In genomic region chr22:42644422-42645340, GRCh38 we compare ENCODE assay signal across 8 cellular contexts. TPM values are rescaled to one million over a fixed set of nuclear protein-coding genes. Genes with fewer than 3 reads are reported as not detected.
DNase-seq lines count a peak whose midpoint lies in the region; ATAC-seq and TF ChIP-seq lines count a peak whose summit lies in the region.

No MANE protein-coding gene starts in this region.

- H3K36me3 Mint-ChIP-seq in CD8-positive, alpha-beta memory T cell, result peaks cover 0 to 9% (median 0%) of the 10 kb centered on the region in 3 donors
- H3K36me3 Mint-ChIP-seq in activated B cell treated with CpG ODN at 0.5 μM for 24 hours (ENCODE audit: low read depth), result peaks cover 2% of the 10 kb centered on the region
- no peaks in the 10 kb centered on the region for H3K36me3 Mint-ChIP-seq in glutamatergic neuron (ENCODE audit: unreplicated experiment)

- intact Hi-C loops in activated B cell treated with CpG ODN at 0.5 μM for 24 hours (cut with micrococcal nuclease), result no loop called here
- intact Hi-C loops in sciatic nerve (cut with DNase I), result no loop called here

- no peaks in the 10 kb centered on the region for H3K9me3 ChIP-seq in CD8-positive, alpha-beta memory T cell (ENCODE audit: low read length)

- H3K9me3 Mint-ChIP-seq in CD8-positive, alpha-beta memory T cell, result peaks cover 0 to 2% (median 0%) of the 10 kb centered on the region in 5 donors
- no peaks in the 10 kb centered on the region for H3K9me3 Mint-ChIP-seq in activated B cell treated with CpG ODN at 0.5 μM for 24 hours
- H3K9me3 Mint-ChIP-seq in glutamatergic neuron (ENCODE audit: unreplicated experiment), result peaks cover 5% of the 10 kb centered on the region

- CTCF ChIA-PET in CD8-positive, alpha-beta memory T cell (lab: Charles Lee), result interaction anchor here (1.3 kb wide), 2 partner anchors 10 to 22 kb away, joined by 3 to 5 read pairs; no protein-coding TSS in a partner anchor
- CTCF ChIA-PET in activated B cell treated with CpG ODN at 0.5 μM for 24 hours (lab: Charles Lee), result interaction anchor here (0.9 to 1.0 kb wide), 2 partner anchors 22 to 23 kb away, joined by 3 read pairs; no protein-coding TSS in a partner anchor

- no peak overlapping the region for H3K4me3 ChIP-seq in CD8-positive, alpha-beta memory T cell (ENCODE audit: low read length)

- H3K4me1 ChIP-seq in CD8-positive, alpha-beta memory T cell (ENCODE audit: insufficient read depth, low read length), result peaks cover 37% of the 10 kb centered on the region

- peaks cover 18 to 64% (median 28%) of the 10 kb centered on the region in 3 donors for H3K4me1 Mint-ChIP-seq in CD8-positive, alpha-beta memory T cell
- H3K4me1 Mint-ChIP-seq in activated B cell treated with CpG ODN at 0.5 μM for 24 hours (peaks cover 74% of the 10 kb centered on the region), glutamatergic neuron (ENCODE audit: low read depth, unreplicated experiment) (peaks cover 11% of the 10 kb centered on the region)

- H3K36me3 ChIP-seq in CD8-positive, alpha-beta memory T cell (ENCODE audit: insufficient read depth, low read length), result no peaks in the 10 kb centered on the region

- H3K27me3 ChIP-seq in CD8-positive, alpha-beta memory T cell (ENCODE audit: insufficient read depth, low read length, poor library complexity, severe bottlenecking), result no peaks in the 10 kb centered on the region

- ATAC-seq in activated B cell treated with CpG ODN at 0.5 μM for 24 hours (ENCODE audit: low read depth) (no peak), sciatic nerve (peak; percentile 44), GM21515 (IDR thresholded peaks at IDR 0.05; ENCODE audit: unreplicated experiment) (no peak)

- peak overlapping the region in 5 of 8 donors; percentile 39 to 86 (median 52) for H3K27ac Mint-ChIP-seq in CD8-positive, alpha-beta memory T cell
- H3K27ac Mint-ChIP-seq in activated B cell treated with CpG ODN at 0.5 μM for 24 hours, result peak overlapping the region; percentile 65
- H3K27ac Mint-ChIP-seq in glutamatergic neuron (ENCODE audit: unreplicated experiment), result peak overlapping the region; percentile 29

- peaks cover 0 to 2% of the 10 kb centered on the region in 2 donors for H3K27me3 Mint-ChIP-seq in CD8-positive, alpha-beta memory T cell
- H3K27me3 Mint-ChIP-seq in activated B cell treated with CpG ODN at 0.5 μM for 24 hours, result no peaks in the 10 kb centered on the region
- peaks cover 5% of the 10 kb centered on the region for H3K27me3 Mint-ChIP-seq in glutamatergic neuron (ENCODE audit: unreplicated experiment)

- DNase-seq in CD8-positive, alpha-beta memory T cell, result no peak
- DNase-seq in activated B cell treated with CpG ODN at 0.5 μM for 24 hours (no peak), glutamatergic neuron (no peak), sciatic nerve (ENCODE audit: low spot score) (peak; percentile 84), OCI-M2 (lab: John Stamatoyannopoulos, UW; ENCODE audit: unreplicated experiment) (no peak), germinal center (ENCODE audit: low spot score) (no peak)
- no peak for DNase-seq in stimulated activated CD4-positive, alpha-beta T cell treated with anti-CD3 and anti-CD28 coated beads, Interleukin-12 subunit alpha, Interleukin-12 subunit beta, amount 100 ng/mL, for 4 hours

- POLR2A ChIA-PET in CD8-positive, alpha-beta memory T cell (lab: Charles Lee), result no interaction called here
- POLR2A ChIA-PET in activated B cell treated with CpG ODN at 0.5 μM for 24 hours (lab: Charles Lee), result interaction anchor here (0.6 to 2.5 kb wide), 8 partner anchors 10 to 36 kb away, joined by 3 to 34 read pairs (median 4); partner anchors contain the start of gene POLDIP3

- no peak for TF ChIP-seq CTCF in activated B cell treated with CpG ODN at 0.5 μM for 24 hours (IDR thresholded peaks at IDR 0.05)
- no peak for TF ChIP-seq CTCF in glutamatergic neuron (IDR thresholded peaks at IDR 0.05; ENCODE audit: partially characterized antibody, unreplicated experiment)

- H3K27ac ChIP-seq in CD8-positive, alpha-beta memory T cell (ENCODE audit: low read depth, low read length), result no peak overlapping the region

- peak overlapping the region in 1 of 7 donors; percentile 75 for H3K4me3 Mint-ChIP-seq in CD8-positive, alpha-beta memory T cell
- H3K4me3 Mint-ChIP-seq in activated B cell treated with CpG ODN at 0.5 μM for 24 hours, result peak overlapping the region; percentile 16
- H3K4me3 Mint-ChIP-seq in glutamatergic neuron (ENCODE audit: unreplicated experiment), result peak overlapping the region; percentile 36

RNA-seq across cellular contexts. Expression of gene ATP5MGL, which starts 4.3 kb away (rescaled TPM):
- under 1 TPM; 0.51 to 0.74 TPM for total RNA-seq in CD8-positive, alpha-beta memory T cell
- 0.51 TPM for polyA plus RNA-seq in CD8-positive, alpha-beta memory T cell
- total RNA-seq in activated B cell treated with CpG ODN at 0.5 μM for 24 hours (2.1 and 3.4 TPM in 2 replicates), glutamatergic neuron (ENCODE audit: unreplicated experiment) (1.1 TPM), sciatic nerve (0.45 TPM)

RNA-seq across cellular contexts. Expression of gene CYB5R3, which starts 4.5 kb away (rescaled TPM):
- total RNA-seq in CD8-positive, alpha-beta memory T cell, result 10 to 100 TPM; 70.9 to 75.1 TPM
- polyA plus RNA-seq in CD8-positive, alpha-beta memory T cell, result 105 TPM
- 78.2 and 91.7 TPM in 2 replicates for total RNA-seq in activated B cell treated with CpG ODN at 0.5 μM for 24 hours
- 148 TPM for total RNA-seq in glutamatergic neuron (ENCODE audit: unreplicated experiment)
- 241 TPM for total RNA-seq in sciatic nerve

RNA-seq across cellular contexts. Expression of gene POLDIP3, which starts 30.0 kb away (rescaled TPM):
- 10 to 100 TPM; 80.0 to 82.8 TPM for total RNA-seq in CD8-positive, alpha-beta memory T cell
- polyA plus RNA-seq in CD8-positive, alpha-beta memory T cell, result 78.0 TPM
- total RNA-seq in activated B cell treated with CpG ODN at 0.5 μM for 24 hours (77.1 and 77.5 TPM in 2 replicates), glutamatergic neuron (ENCODE audit: unreplicated experiment) (52.8 TPM), sciatic nerve (81.5 TPM)
